In the genomic region with DNA sequence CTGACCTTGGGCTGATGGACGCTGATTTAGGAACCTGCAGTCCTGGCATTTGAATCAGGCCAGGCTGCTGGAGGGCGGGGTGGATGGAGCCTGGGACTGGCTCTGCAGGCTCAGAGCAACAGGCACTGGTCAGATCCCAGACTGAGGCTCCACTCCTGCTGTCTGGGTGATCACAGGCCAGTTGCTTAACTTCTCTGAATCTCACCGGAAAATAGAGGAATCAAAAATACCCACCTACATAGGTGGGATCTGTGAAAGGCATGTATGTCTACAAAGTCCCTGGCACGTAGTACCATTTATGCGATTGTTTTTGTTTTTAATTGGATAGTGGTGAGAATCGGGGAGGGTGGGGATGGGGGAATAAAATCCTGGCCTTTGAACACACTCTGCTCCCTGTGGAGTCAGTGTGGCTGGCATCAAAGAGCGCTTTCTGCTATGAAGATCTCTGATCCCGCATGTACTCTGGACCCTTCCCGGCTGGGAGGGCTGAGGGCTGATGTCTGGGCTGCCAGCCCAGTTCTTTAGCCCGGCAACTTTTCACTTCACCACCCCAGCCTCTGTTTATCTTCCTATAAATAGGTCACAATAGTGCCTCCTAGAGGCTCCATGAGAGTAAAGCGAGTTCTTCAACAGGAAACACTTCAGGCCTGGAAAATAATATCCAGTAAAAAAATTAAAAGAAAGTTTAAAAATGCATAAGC, we compare ENCODE assay signal across 8 cellular contexts.
A peak's percentile ranks its signal among the peaks of the same experiment; 100 is the strongest.
DNase-seq lines count a peak whose midpoint lies in the region; ATAC-seq, FAIRE-seq and TF ChIP-seq lines count a peak whose summit lies in the region.

No MANE protein-coding gene starts in this region.

- no peaks in the 10 kb centered on the region for H3K36me3 Mint-ChIP-seq in stimulated activated effector memory CD8-positive, alpha-beta T cell treated with anti-CD3 and anti-CD28 coated beads, Interleukin-12 subunit alpha, Interleukin-12 subunit beta, amount 100 ng/mL, for 72 hours
- no peaks in the 10 kb centered on the region for H3K36me3 Mint-ChIP-seq in activated T-helper 17 cell treated with anti-CD3 and anti-CD28 coated beads, Interleukin-2, amount 50 U/mL, for 72 hours (ENCODE audit: low read depth)

- H3K9me3 ChIP-seq in A549, result no peaks in the 10 kb centered on the region

- DNase-seq in A549 (ENCODE audit: low read depth in 1 of 2, low spot score in 1 of 2) (peak in 1 of 2 experiments; percentile 31), T47D (ENCODE audit: low read depth in 1 of 2, low spot score in 1 of 2) (peak; percentile 12 to 82), left colon (no peak), GM13976 (ENCODE audit: low spot score) (no peak), NCI-H1092 treated with DMSO at 0.1 percent for 48 hours (lab: John Stamatoyannopoulos, UW) (no peak)
- no peak for DNase-seq in stimulated activated effector memory CD8-positive, alpha-beta T cell treated with anti-CD3 and anti-CD28 coated beads, Interleukin-12 subunit alpha, Interleukin-12 subunit beta, amount 100 ng/mL, for 72 hours (ENCODE audit: low spot score in 2 of 2)

- POLR2A ChIA-PET in A549 (lab: Yijun Ruan, JAX), result no interaction called here

- no peak for FAIRE-seq in A549 (lab: Jason Lieb, UNC)

- ATAC-seq in A549 (peak in 1 of 2 experiments; percentile 10; a peak in 2 of 6 replicates), left colon (peak; percentile 34)
- ATAC-seq in stimulated activated effector memory CD8-positive, alpha-beta T cell treated with anti-CD3 and anti-CD28 coated beads, Interleukin-12 subunit alpha, Interleukin-12 subunit beta, amount 100 ng/mL, for 72 hours, result no peak
- no peak for ATAC-seq in activated T-helper 17 cell treated with anti-CD3 and anti-CD28 coated beads, Interleukin-2, amount 50 U/mL, for 72 hours (replicated peaks)

- H3K4me3 Mint-ChIP-seq in stimulated activated effector memory CD8-positive, alpha-beta T cell treated with anti-CD3 and anti-CD28 coated beads, Interleukin-12 subunit alpha, Interleukin-12 subunit beta, amount 100 ng/mL, for 72 hours, result no peak overlapping the region
- no peak overlapping the region for H3K4me3 Mint-ChIP-seq in activated T-helper 17 cell treated with anti-CD3 and anti-CD28 coated beads, Interleukin-2, amount 50 U/mL, for 72 hours

- intact Hi-C loops in left colon (cut with DNase I, micrococcal nuclease), result no loop called here

- CTCF ChIA-PET in A549 (lab: Yijun Ruan, JAX), result interaction anchor here (0.7 to 15.9 kb wide), 5 partner anchors 12 to 58 kb away, joined by 3 to 298 read pairs (median 13); no protein-coding TSS in a partner anchor

- no peak for TF ChIP-seq RAD21 in A549 (conservative IDR thresholded peaks at IDR 0.05 in 1 of 2, IDR thresholded peaks at IDR 0.05 in 1 of 2)

- no peak overlapping the region for H3K27ac ChIP-seq in A549

- H3K4me1 ChIP-seq in A549, result 0 out of 3 replicates have a peak, but pooled peaks cover 3% of the 10 kb centered on the region

- no peak for TF ChIP-seq EP300 in A549 (IDR thresholded peaks at IDR 0.05)

- no peak overlapping the region for H3K4me3 ChIP-seq in A549

- peak; percentile 42 for TF ChIP-seq CTCF in A549 (IDR thresholded peaks at IDR 0.05)
- peak; percentile 72 for TF ChIP-seq CTCF in LNCAP (IDR thresholded peaks at IDR 0.05)
- TF ChIP-seq CTCF in GM13976 (IDR thresholded peaks at IDR 0.05; ENCODE audit: borderline replicate concordance, control extremely low read depth, extremely low read depth, insufficient read depth, missing control alignments), result no peak

- H3K4me1 Mint-ChIP-seq in stimulated activated effector memory CD8-positive, alpha-beta T cell treated with anti-CD3 and anti-CD28 coated beads, Interleukin-12 subunit alpha, Interleukin-12 subunit beta, amount 100 ng/mL, for 72 hours, result no peaks in the 10 kb centered on the region
- no peaks in the 10 kb centered on the region for H3K4me1 Mint-ChIP-seq in activated T-helper 17 cell treated with anti-CD3 and anti-CD28 coated beads, Interleukin-2, amount 50 U/mL, for 72 hours

- peaks cover 25% of the 10 kb centered on the region for H3K27me3 Mint-ChIP-seq in activated T-helper 17 cell treated with anti-CD3 and anti-CD28 coated beads, Interleukin-2, amount 50 U/mL, for 72 hours

- WGBS in A549 (ENCODE audit: missing lambda C conversion rate), result 25% methylated on average over 11 of the region's 11 CpGs

- in situ Hi-C loops in T47D (cut with HindIII; ENCODE audit: low pct_unique_long_range_greater_than_20kb, low sequenced_read_pairs) (no loop called here), GM13976 (cut with MboI; ENCODE audit: low sequenced_read_pairs, unreplicated experiment) (loop anchor here (25.0 kb wide), 2 partner anchors 802 to 902 kb away; no protein-coding TSS in a partner anchor)

- H3K4me2 ChIP-seq in A549, result no peak overlapping the region

- H3K27ac Mint-ChIP-seq in stimulated activated effector memory CD8-positive, alpha-beta T cell treated with anti-CD3 and anti-CD28 coated beads, Interleukin-12 subunit alpha, Interleukin-12 subunit beta, amount 100 ng/mL, for 72 hours, result no peak overlapping the region
- no peak overlapping the region for H3K27ac Mint-ChIP-seq in activated T-helper 17 cell treated with anti-CD3 and anti-CD28 coated beads, Interleukin-2, amount 50 U/mL, for 72 hours

- H3K9me3 Mint-ChIP-seq in stimulated activated effector memory CD8-positive, alpha-beta T cell treated with anti-CD3 and anti-CD28 coated beads, Interleukin-12 subunit alpha, Interleukin-12 subunit beta, amount 100 ng/mL, for 72 hours, result no peaks in the 10 kb centered on the region
- H3K9me3 Mint-ChIP-seq in activated T-helper 17 cell treated with anti-CD3 and anti-CD28 coated beads, Interleukin-2, amount 50 U/mL, for 72 hours, result no peaks in the 10 kb centered on the region

- no peak for TF ChIP-seq POLR2A in A549 (IDR thresholded peaks at IDR 0.05; ENCODE audit: low read length)

TF ChIP-seq in A549, 52 proteins besides CTCF, POLR2A, EP300 and RAD21 (continues in another document):
- no peak for TF ChIP-seq POLR2AphosphoS2 (conservative IDR thresholded peaks at IDR 0.05; ENCODE audit: low read length)
- TF ChIP-seq, protein P1, sequence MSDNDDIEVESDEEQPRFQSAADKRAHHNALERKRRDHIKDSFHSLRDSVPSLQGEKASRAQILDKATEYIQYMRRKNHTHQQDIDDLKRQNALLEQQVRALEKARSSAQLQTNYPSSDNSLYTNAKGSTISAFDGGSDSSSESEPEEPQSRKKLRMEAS (IDR thresholded peaks at IDR 0.05), result no peak
- TF ChIP-seq, protein P2, sequence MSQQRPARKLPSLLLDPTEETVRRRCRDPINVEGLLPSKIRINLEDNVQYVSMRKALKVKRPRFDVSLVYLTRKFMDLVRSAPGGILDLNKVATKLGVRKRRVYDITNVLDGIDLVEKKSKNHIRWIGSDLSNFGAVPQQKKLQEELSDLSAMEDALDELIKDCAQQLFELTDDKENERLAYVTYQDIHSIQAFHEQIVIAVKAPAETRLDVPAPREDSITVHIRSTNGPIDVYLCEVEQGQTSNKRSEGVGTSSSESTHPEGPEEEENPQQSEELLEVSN (IDR thresholded peaks at IDR 0.05; ENCODE audit: borderline replicate concordance, low read depth), result no peak
- TF ChIP-seq EHMT2 (IDR thresholded peaks at IDR 0.05; ENCODE audit: low read depth), result no peak
- TF ChIP-seq, protein P3, sequence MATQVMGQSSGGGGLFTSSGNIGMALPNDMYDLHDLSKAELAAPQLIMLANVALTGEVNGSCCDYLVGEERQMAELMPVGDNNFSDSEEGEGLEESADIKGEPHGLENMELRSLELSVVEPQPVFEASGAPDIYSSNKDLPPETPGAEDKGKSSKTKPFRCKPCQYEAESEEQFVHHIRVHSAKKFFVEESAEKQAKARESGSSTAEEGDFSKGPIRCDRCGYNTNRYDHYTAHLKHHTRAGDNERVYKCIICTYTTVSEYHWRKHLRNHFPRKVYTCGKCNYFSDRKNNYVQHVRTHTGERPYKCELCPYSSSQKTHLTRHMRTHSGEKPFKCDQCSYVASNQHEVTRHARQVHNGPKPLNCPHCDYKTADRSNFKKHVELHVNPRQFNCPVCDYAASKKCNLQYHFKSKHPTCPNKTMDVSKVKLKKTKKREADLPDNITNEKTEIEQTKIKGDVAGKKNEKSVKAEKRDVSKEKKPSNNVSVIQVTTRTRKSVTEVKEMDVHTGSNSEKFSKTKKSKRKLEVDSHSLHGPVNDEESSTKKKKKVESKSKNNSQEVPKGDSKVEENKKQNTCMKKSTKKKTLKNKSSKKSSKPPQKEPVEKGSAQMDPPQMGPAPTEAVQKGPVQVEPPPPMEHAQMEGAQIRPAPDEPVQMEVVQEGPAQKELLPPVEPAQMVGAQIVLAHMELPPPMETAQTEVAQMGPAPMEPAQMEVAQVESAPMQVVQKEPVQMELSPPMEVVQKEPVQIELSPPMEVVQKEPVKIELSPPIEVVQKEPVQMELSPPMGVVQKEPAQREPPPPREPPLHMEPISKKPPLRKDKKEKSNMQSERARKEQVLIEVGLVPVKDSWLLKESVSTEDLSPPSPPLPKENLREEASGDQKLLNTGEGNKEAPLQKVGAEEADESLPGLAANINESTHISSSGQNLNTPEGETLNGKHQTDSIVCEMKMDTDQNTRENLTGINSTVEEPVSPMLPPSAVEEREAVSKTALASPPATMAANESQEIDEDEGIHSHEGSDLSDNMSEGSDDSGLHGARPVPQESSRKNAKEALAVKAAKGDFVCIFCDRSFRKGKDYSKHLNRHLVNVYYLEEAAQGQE (IDR thresholded peaks at IDR 0.05), result no peak
- no peak for TF ChIP-seq HOXA7 (CRISPR knock-in tag; IDR thresholded peaks at IDR 0.05)
- TF ChIP-seq, protein P4, sequence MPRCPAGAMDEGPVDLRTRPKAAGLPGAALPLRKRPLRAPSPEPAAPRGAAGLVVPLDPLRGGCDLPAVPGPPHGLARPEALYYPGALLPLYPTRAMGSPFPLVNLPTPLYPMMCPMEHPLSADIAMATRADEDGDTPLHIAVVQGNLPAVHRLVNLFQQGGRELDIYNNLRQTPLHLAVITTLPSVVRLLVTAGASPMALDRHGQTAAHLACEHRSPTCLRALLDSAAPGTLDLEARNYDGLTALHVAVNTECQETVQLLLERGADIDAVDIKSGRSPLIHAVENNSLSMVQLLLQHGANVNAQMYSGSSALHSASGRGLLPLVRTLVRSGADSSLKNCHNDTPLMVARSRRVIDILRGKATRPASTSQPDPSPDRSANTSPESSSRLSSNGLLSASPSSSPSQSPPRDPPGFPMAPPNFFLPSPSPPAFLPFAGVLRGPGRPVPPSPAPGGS (IDR thresholded peaks at IDR 0.05), result no peak
- TF ChIP-seq NPAS2 (CRISPR knock-in tag; IDR thresholded peaks at IDR 0.05; ENCODE audit: borderline replicate concordance), result no peak
- no peak for TF ChIP-seq RNF2 (IDR thresholded peaks at IDR 0.05; ENCODE audit: borderline replicate concordance, low read depth)
- no peak for TF ChIP-seq NR3C1 (IDR thresholded peaks at IDR 0.05)
- TF ChIP-seq, protein P5, sequence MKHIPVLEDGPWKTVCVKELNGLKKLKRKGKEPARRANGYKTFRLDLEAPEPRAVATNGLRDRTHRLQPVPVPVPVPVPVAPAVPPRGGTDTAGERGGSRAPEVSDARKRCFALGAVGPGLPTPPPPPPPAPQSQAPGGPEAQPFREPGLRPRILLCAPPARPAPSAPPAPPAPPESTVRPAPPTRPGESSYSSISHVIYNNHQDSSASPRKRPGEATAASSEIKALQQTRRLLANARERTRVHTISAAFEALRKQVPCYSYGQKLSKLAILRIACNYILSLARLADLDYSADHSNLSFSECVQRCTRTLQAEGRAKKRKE (CRISPR knock-in tag; IDR thresholded peaks at IDR 0.05; ENCODE audit: low read depth), result no peak
- TF ChIP-seq BHLHE40 (IDR thresholded peaks at IDR 0.05; ENCODE audit: low read depth, low read length), result no peak

Comparison
In these comparisons a context has a peak if more than half of its experiments do, and no peak if none do; other contexts are left out.
1. DNase-seq: peak in T47D (2 of 2); none in left colon (0 of 2), stimulated activated effector memory CD8-positive, alpha-beta T cell treated with anti-CD3 and anti-CD28 coated beads, Interleukin-12 subunit alpha, Interleukin-12 subunit beta, amount 100 ng/mL, for 72 hours (0 of 2), GM13976 (single experiment) and NCI-H1092 treated with DMSO at 0.1 percent for 48 hours (single experiment).